In genomic region chr11:130726647-130727046, GRCh38 we compare ENCODE assay signal across 16 cellular contexts.
DNase-seq lines count a peak whose midpoint lies in the region; ATAC-seq, FAIRE-seq and TF ChIP-seq lines count a peak whose summit lies in the region.
"Had no signal": no experiment of that assay in that cellular context is flagged by ENCODE, and none has a peak within 500 bp of the region (broad histone marks: within the 10 kb centered on the region; RNA-seq: fewer than 3 reads in every experiment).

No MANE protein-coding gene starts in this region.

- peaks cover 25% of the 10 kb centered on the region for H3K9me3 ChIP-seq in left ventricle myocardium inferior (replicated peaks)
- peaks cover 1% of the 10 kb centered on the region for H3K9me3 ChIP-seq in small intestine (ENCODE audit: control insufficient read depth, low read depth)

- H3K27me3 ChIP-seq in left ventricle myocardium inferior (ENCODE audit: low read depth) (no peaks in the 10 kb centered on the region), small intestine (ENCODE audit: control insufficient read depth in 2 of 2, insufficient read depth in 2 of 2, low read length in 2 of 2) (no peaks in the 10 kb centered on the region)
- H3K27me3 ChIP-seq: BLaER1 treated with 17β-estradiol and CSF1 and Interleukin-3, amounts not matched to agents 10 nM and 100 nM had no signal

- peak overlapping the region; percentile 80 for H3K27ac Mint-ChIP-seq in chondrocyte (ENCODE audit: unreplicated experiment)

- H3K36me3 ChIP-seq in left ventricle myocardium inferior (no peaks in the 10 kb centered on the region), small intestine (ENCODE audit: control insufficient read depth in 2 of 2, insufficient read depth in 2 of 2, low read length in 2 of 2) (no peaks in the 10 kb centered on the region)
- H3K36me3 ChIP-seq: BLaER1 treated with 17β-estradiol and CSF1 and Interleukin-3, amounts not matched to agents 10 nM and 100 nM had no signal

- H3K4me3 ChIP-seq in left ventricle myocardium inferior (no peak overlapping the region), small intestine (ENCODE audit: low read depth in 1 of 2, low read length in 2 of 2) (no peak overlapping the region)
- H3K4me3 ChIP-seq: BLaER1 treated with 17β-estradiol and CSF1 and Interleukin-3, amounts not matched to agents 10 nM and 100 nM had no signal

- intact Hi-C loops in left ventricle myocardium inferior (cut with micrococcal nuclease) = no loop called here

- peaks cover 40% of the 10 kb centered on the region for H3K4me1 ChIP-seq in left ventricle myocardium inferior
- peaks cover 2 to 3% of the 10 kb centered on the region in 2 donors for H3K4me1 ChIP-seq in small intestine (ENCODE audit: control insufficient read depth in 2 of 2, insufficient read depth in 1 of 2, low read depth in 1 of 2, low read length in 1 of 2)
- H3K4me1 ChIP-seq: BLaER1 treated with 17β-estradiol and CSF1 and Interleukin-3, amounts not matched to agents 10 nM and 100 nM had no signal

- WGBS in small intestine, 3 donors = 60 to 62% (median 62%) methylated on average over 7 of the region's 7 CpGs

- no peak for TF ChIP-seq CTCF in chondrocyte (IDR thresholded peaks at IDR 0.05)
- TF ChIP-seq CTCF in left ventricle myocardium inferior (IDR thresholded peaks at IDR 0.05; ENCODE audit: borderline replicate concordance) = no peak

- H3K27ac ChIP-seq in left ventricle myocardium inferior (replicated peaks) (peak overlapping the region; percentile 76), small intestine (ENCODE audit: low read depth in 1 of 2, low read length in 1 of 2) (no peak overlapping the region)
- H3K27ac ChIP-seq: 22Rv1; BLaER1 treated with 17β-estradiol and CSF1 and Interleukin-3, amounts not matched to agents 10 nM and 100 nM had no signal

- no peaks in the 10 kb centered on the region for H3K27me3 Mint-ChIP-seq in chondrocyte (ENCODE audit: low read depth)

- H3K4me1 Mint-ChIP-seq in chondrocyte (ENCODE audit: low read depth) = peaks cover 63% of the 10 kb centered on the region

- peaks cover 8% of the 10 kb centered on the region for H3K36me3 Mint-ChIP-seq in chondrocyte (ENCODE audit: low read depth)

- H3K4me3 Mint-ChIP-seq in chondrocyte (ENCODE audit: unreplicated experiment) = no peak overlapping the region

- peaks cover 27% of the 10 kb centered on the region for H3K9me3 Mint-ChIP-seq in chondrocyte (ENCODE audit: low read depth)

- ATAC-seq in GM19324 (IDR thresholded peaks at IDR 0.05; ENCODE audit: low FRiP score, unreplicated experiment) = no peak

- DNase-seq in SHP77 (lab: John Stamatoyannopoulos, UW) = peak; percentile 26 to 51
- DNase-seq in SHP77 treated with DMSO at 0.1 percent for 48 hours (lab: John Stamatoyannopoulos, UW) = no peak
- DNase-seq in chondrocyte (ENCODE audit: low spot score) = no peak
- DNase-seq in left ventricle myocardium inferior = no peak
- DNase-seq in small intestine = peak; percentile 8
- no peak for DNase-seq in UCSD-AML1 (lab: John Stamatoyannopoulos, UW; ENCODE audit: unreplicated experiment)
- DNase-seq in middle frontal gyrus (ENCODE audit: extremely low spot score, low spot score) = no peak
- DNase-seq: H7, Karpas-422, NCI-H1417 treated with DMSO at 0.1 percent for 48 hours, NCI-H2029, NCI-H2171 treated with DMSO at 0.1 percent for 48 hours, NCI-H774 had no signal

- no peak for FAIRE-seq in small intestine (lab: Jason Lieb, UNC)

Comparison
In these comparisons a context has a peak if more than half of its experiments do, and no peak if none do; other contexts are left out.
1. DNase-seq: peak in SHP77 (2 of 2) and small intestine (single experiment); none in SHP77 treated with DMSO at 0.1 percent for 48 hours (single experiment), chondrocyte (single experiment), left ventricle myocardium inferior (single experiment), UCSD-AML1 (single experiment) and middle frontal gyrus (single experiment).